ENCODE assay signal across 8 cellular contexts in genomic region chr10:96130326-96130758, GRCh38. TPM values are rescaled to one million over a fixed set of nuclear protein-coding genes. Genes with fewer than 3 reads are reported as not detected.
DNase-seq lines count a peak whose midpoint lies in the region; ATAC-seq and TF ChIP-seq lines count a peak whose summit lies in the region.

No MANE protein-coding gene starts in this region.

- H3K4me3 ChIP-seq in endocrine pancreas (ENCODE audit: control insufficient read depth, insufficient read depth, low read length) (peak overlapping the region; percentile 92), mucosa of descending colon (peak overlapping the region; percentile 58)

- H3K4me1 ChIP-seq in endocrine pancreas (ENCODE audit: control insufficient read depth, insufficient read depth, low read length) (peaks cover 12% of the 10 kb centered on the region), mucosa of descending colon (ENCODE audit: low read depth) (no peaks in the 10 kb centered on the region)

- TF ChIP-seq CTCF in AG09319 (IDR thresholded peaks at IDR 0.05; ENCODE audit: low read depth, low read length): no peak; the same call in 1 of the 2 replicates
- TF ChIP-seq CTCF in activated CD8-positive, alpha-beta T cell treated with anti-CD3 and anti-CD28 coated beads for 36 hours (IDR thresholded peaks at IDR 0.05): no peak
- TF ChIP-seq CTCF in mucosa of descending colon (IDR thresholded peaks at IDR 0.05): no peak

- peaks cover 27% of the 10 kb centered on the region for H3K36me3 Mint-ChIP-seq in activated CD8-positive, alpha-beta T cell treated with anti-CD3 and anti-CD28 coated beads for 36 hours (ENCODE audit: low read depth)
- H3K36me3 Mint-ChIP-seq in stimulated activated effector memory CD8-positive, alpha-beta T cell treated with anti-CD3 and anti-CD28 coated beads, Interleukin-12 subunit alpha, Interleukin-12 subunit beta, amount 100 ng/mL, for 72 hours: peaks cover 55% of the 10 kb centered on the region

- ATAC-seq in GM18909 (IDR thresholded peaks at IDR 0.05; ENCODE audit: poor library complexity, unreplicated experiment): peak; percentile 71
- peak; percentile 51 for ATAC-seq in HG03103 (IDR thresholded peaks at IDR 0.05; ENCODE audit: low read depth, unreplicated experiment)
- peak; percentile 77 for ATAC-seq in activated CD8-positive, alpha-beta T cell treated with anti-CD3 and anti-CD28 coated beads for 36 hours
- ATAC-seq in mucosa of descending colon: peak; percentile 85
- ATAC-seq in stimulated activated effector memory CD8-positive, alpha-beta T cell treated with anti-CD3 and anti-CD28 coated beads, Interleukin-12 subunit alpha, Interleukin-12 subunit beta, amount 100 ng/mL, for 72 hours: peak; percentile 85

- H3K9me3 ChIP-seq in endocrine pancreas (ENCODE audit: control insufficient read depth, low read length) (no peaks in the 10 kb centered on the region), mucosa of descending colon (no peaks in the 10 kb centered on the region)

- H3K27me3 Mint-ChIP-seq in activated CD8-positive, alpha-beta T cell treated with anti-CD3 and anti-CD28 coated beads for 36 hours: peaks cover 20% of the 10 kb centered on the region

- DNase-seq in AG09319 (ENCODE audit: extremely low read depth, low read depth) (peak; percentile 56), NCI-H69 (lab: John Stamatoyannopoulos, UW) (peak; percentile 87), mucosa of descending colon (peak; percentile 75 to 87 (median 86))
- peak; percentile 80 for DNase-seq in activated CD8-positive, alpha-beta T cell treated with anti-CD3 and anti-CD28 coated beads for 36 hours
- DNase-seq in stimulated activated effector memory CD8-positive, alpha-beta T cell treated with anti-CD3 and anti-CD28 coated beads, Interleukin-12 subunit alpha, Interleukin-12 subunit beta, amount 100 ng/mL, for 72 hours (ENCODE audit: low spot score in 2 of 2): peak in 1 of 2 donors; percentile 90

- H3K27me3 ChIP-seq in endocrine pancreas (ENCODE audit: control insufficient read depth, insufficient read depth, low read length): no peaks in the 10 kb centered on the region

- peak overlapping the region; percentile 98 for H3K4me3 Mint-ChIP-seq in activated CD8-positive, alpha-beta T cell treated with anti-CD3 and anti-CD28 coated beads for 36 hours
- peak overlapping the region; percentile 89 for H3K4me3 Mint-ChIP-seq in stimulated activated effector memory CD8-positive, alpha-beta T cell treated with anti-CD3 and anti-CD28 coated beads, Interleukin-12 subunit alpha, Interleukin-12 subunit beta, amount 100 ng/mL, for 72 hours

- H3K27ac Mint-ChIP-seq in activated CD8-positive, alpha-beta T cell treated with anti-CD3 and anti-CD28 coated beads for 36 hours: peak overlapping the region; percentile 98
- peak overlapping the region; percentile 99 for H3K27ac Mint-ChIP-seq in stimulated activated effector memory CD8-positive, alpha-beta T cell treated with anti-CD3 and anti-CD28 coated beads, Interleukin-12 subunit alpha, Interleukin-12 subunit beta, amount 100 ng/mL, for 72 hours

- CTCF ChIA-PET in activated CD8-positive, alpha-beta T cell treated with anti-CD3 and anti-CD28 coated beads for 36 hours (lab: Charles Lee): interaction anchor here (0.8 to 2.0 kb wide), 6 partner anchors 8 to 437 kb away, joined by 3 to 11 read pairs (median 3); partner anchors contain the start of gene TCTN3

- H3K4me1 Mint-ChIP-seq in activated CD8-positive, alpha-beta T cell treated with anti-CD3 and anti-CD28 coated beads for 36 hours (ENCODE audit: low read depth): peaks cover 18% of the 10 kb centered on the region
- H3K4me1 Mint-ChIP-seq in stimulated activated effector memory CD8-positive, alpha-beta T cell treated with anti-CD3 and anti-CD28 coated beads, Interleukin-12 subunit alpha, Interleukin-12 subunit beta, amount 100 ng/mL, for 72 hours: peaks cover 13% of the 10 kb centered on the region

- intact Hi-C loops in activated CD8-positive, alpha-beta T cell treated with anti-CD3 and anti-CD28 coated beads for 36 hours (cut with micrococcal nuclease): loop anchor here (10.0 kb wide), 1 partner anchor 86 kb away; the partner anchor contains the start of gene CCNJ
- intact Hi-C loops in mucosa of descending colon (cut with DNase I, micrococcal nuclease): loop anchor here in 1 of 2 donors (2.0 kb wide), 1 partner anchor 40 kb away; no protein-coding TSS in a partner anchor

- H3K36me3 ChIP-seq in endocrine pancreas (ENCODE audit: control insufficient read depth, insufficient read depth, low read length): no peaks in the 10 kb centered on the region
- H3K36me3 ChIP-seq in mucosa of descending colon (ENCODE audit: low read depth): no peaks in the 10 kb centered on the region

- H3K9ac ChIP-seq in endocrine pancreas (ENCODE audit: control insufficient read depth, insufficient read depth, low read length): peak overlapping the region; percentile 66

- H3K9me3 Mint-ChIP-seq in activated CD8-positive, alpha-beta T cell treated with anti-CD3 and anti-CD28 coated beads for 36 hours: peaks cover 4% of the 10 kb centered on the region
- no peaks in the 10 kb centered on the region for H3K9me3 Mint-ChIP-seq in stimulated activated effector memory CD8-positive, alpha-beta T cell treated with anti-CD3 and anti-CD28 coated beads, Interleukin-12 subunit alpha, Interleukin-12 subunit beta, amount 100 ng/mL, for 72 hours

- POLR2A ChIA-PET in activated CD8-positive, alpha-beta T cell treated with anti-CD3 and anti-CD28 coated beads for 36 hours (lab: Charles Lee): interaction anchor here (0.7 to 2.4 kb wide), 23 partner anchors 8 to 223 kb away, joined by 3 to 66 read pairs (median 6); partner anchors contain the start of gene CCNJ

RNA-seq across cellular contexts. Expression of gene ZNF518A, which starts 0.2 kb away (rescaled TPM):
- total RNA-seq in activated CD8-positive, alpha-beta T cell treated with anti-CD3 and anti-CD28 coated beads for 36 hours: 10 to 100 TPM; 13.4 to 15.2 TPM
- 10 to 100 TPM; 32.0 to 52.2 (median 34.0) TPM for total RNA-seq in mucosa of descending colon
